Comparison of ENCODE assay signal across 22 cellular contexts in genomic region chr12:92045852-92046251, GRCh38.
DNase-seq lines count a peak whose midpoint lies in the region; ATAC-seq and TF ChIP-seq lines count a peak whose summit lies in the region.
"Had no signal": no experiment of that assay in that cellular context is flagged by ENCODE, and none has a peak within 500 bp of the region (broad histone marks: within the 10 kb centered on the region; RNA-seq: fewer than 3 reads in every experiment).

No MANE protein-coding gene starts in this region.

- peaks cover 45% of the 10 kb centered on the region for H3K4me1 ChIP-seq in CD4-positive, CD25-positive, alpha-beta regulatory T cell (ENCODE audit: control insufficient read depth, insufficient read depth, low read length, poor library complexity, severe bottlenecking)
- H3K4me1 ChIP-seq in testis: no peaks in the 10 kb centered on the region
- H3K4me1 ChIP-seq: neural progenitor cell had no signal

- TF ChIP-seq POLR2A in testis (IDR thresholded peaks at IDR 0.05): no peak

- peaks cover 0 to 13% (median 0%) of the 10 kb centered on the region in 7 donors for H3K9me3 Mint-ChIP-seq in CD4-positive, CD25-positive, alpha-beta regulatory T cell
- peaks cover 6% of the 10 kb centered on the region for H3K9me3 Mint-ChIP-seq in CD4-positive, alpha-beta T cell
- peaks cover 3% of the 10 kb centered on the region for H3K9me3 Mint-ChIP-seq in activated naive CD8-positive, alpha-beta T cell treated with anti-CD3 and anti-CD28 coated beads, Interleukin-2, amount 50 U/mL, for 24 hours

- no peak for TF ChIP-seq CTCF in CD4-positive, alpha-beta T cell (IDR thresholded peaks at IDR 0.05)
- no peak for TF ChIP-seq CTCF in testis (IDR thresholded peaks at IDR 0.05)

- H3K27me3 Mint-ChIP-seq in CD4-positive, CD25-positive, alpha-beta regulatory T cell: no peaks in the 10 kb centered on the region
- no peaks in the 10 kb centered on the region for H3K27me3 Mint-ChIP-seq in CD4-positive, alpha-beta T cell
- H3K27me3 Mint-ChIP-seq in activated naive CD8-positive, alpha-beta T cell treated with anti-CD3 and anti-CD28 coated beads, Interleukin-2, amount 50 U/mL, for 24 hours: no peaks in the 10 kb centered on the region

- H3K27me3 ChIP-seq in CD4-positive, CD25-positive, alpha-beta regulatory T cell (ENCODE audit: control insufficient read depth, insufficient read depth, low read length): no peaks in the 10 kb centered on the region
- H3K27me3 ChIP-seq in CD4-positive, alpha-beta T cell (ENCODE audit: control insufficient read depth, insufficient read depth, low read length): no peaks in the 10 kb centered on the region
- H3K27me3 ChIP-seq in testis: no peaks in the 10 kb centered on the region
- H3K27me3 ChIP-seq: neural progenitor cell, SJCRH30, tibial nerve had no signal

- no peaks in the 10 kb centered on the region for H3K36me3 ChIP-seq in CD4-positive, CD25-positive, alpha-beta regulatory T cell (ENCODE audit: control insufficient read depth, insufficient read depth, low read length)
- H3K36me3 ChIP-seq in testis (ENCODE audit: low read depth, missing control alignments): no peaks in the 10 kb centered on the region
- H3K36me3 ChIP-seq: neural progenitor cell, SJCRH30, tibial nerve had no signal

- peak overlapping the region; percentile 73 to 82 (median 76) for H3K4me3 Mint-ChIP-seq in CD4-positive, CD25-positive, alpha-beta regulatory T cell
- peak overlapping the region; percentile 18 for H3K4me3 Mint-ChIP-seq in CD4-positive, alpha-beta T cell
- no peak overlapping the region for H3K4me3 Mint-ChIP-seq in activated naive CD8-positive, alpha-beta T cell treated with anti-CD3 and anti-CD28 coated beads, Interleukin-2, amount 50 U/mL, for 24 hours
- H3K4me3 Mint-ChIP-seq: neural progenitor cell had no signal

- DNase-seq in CD4-positive, CD25-positive, alpha-beta regulatory T cell: no peak
- no peak for DNase-seq in CD4-positive, alpha-beta T cell
- DNase-seq in activated naive CD8-positive, alpha-beta T cell treated with anti-CD3 and anti-CD28 coated beads, Interleukin-2, amount 50 U/mL, for 24 hours: no peak
- DNase-seq in NCI-H774 (lab: John Stamatoyannopoulos, UW) (no peak), testis (no peak), NCI-H446 treated with DMSO at 0.1 percent for 48 hours (lab: John Stamatoyannopoulos, UW) (no peak)
- DNase-seq: activated CD4-positive, alpha-beta T cell treated with anti-CD3 and anti-CD28 coated beads for 4 hours; effector CD4-positive, alpha-beta T cell; foreskin melanocyte; Karpas-422; mammary epithelial cell; NCI-H1694; NCI-H2171; NCI-H524; NK-92 treated with Interleukin-12 subunit alpha and Interleukin-12 subunit beta, amount 100 ng/mL, for 24 hours; right cardiac atrium; SJCRH30; stimulated activated CD4-positive, alpha-beta T cell treated with anti-CD3 and anti-CD28 coated beads, Interleukin-4, amount 100 ng/mL, for 1 hour; stimulated activated naive CD4-positive, alpha-beta T cell treated with Interleukin-2 at 50 U/mL for 16 hours had no signal

- no peaks in the 10 kb centered on the region for H3K9me3 ChIP-seq in CD4-positive, CD25-positive, alpha-beta regulatory T cell (ENCODE audit: control insufficient read depth in 2 of 2, low read length in 2 of 2)
- H3K9me3 ChIP-seq in CD4-positive, alpha-beta T cell (ENCODE audit: control insufficient read depth, low read length): no peaks in the 10 kb centered on the region
- no peaks in the 10 kb centered on the region for H3K9me3 ChIP-seq in testis
- H3K9me3 ChIP-seq: SJCRH30, tibial nerve had no signal

- H3K27ac ChIP-seq in CD4-positive, CD25-positive, alpha-beta regulatory T cell (ENCODE audit: insufficient read depth, low read length, poor library complexity, severe bottlenecking): peak overlapping the region; percentile 61
- no peak overlapping the region for H3K27ac ChIP-seq in CD4-positive, alpha-beta T cell (ENCODE audit: low read depth, low read length)
- no peak overlapping the region for H3K27ac ChIP-seq in testis
- H3K27ac ChIP-seq: neural progenitor cell, SJCRH30, tibial nerve had no signal

- POLR2A ChIA-PET in CD4-positive, alpha-beta T cell (lab: Charles Lee): interaction anchor here (1.1 to 2.2 kb wide), 4 partner anchors 14 to 100 kb away, joined by 3 to 7 read pairs (median 4); partner anchors contain the start of gene BTG1

- intact Hi-C loops in CD4-positive, alpha-beta T cell (cut with DNase I, micrococcal nuclease): no loop called here
- intact Hi-C loops in testis (cut with DNase I; ENCODE audit: low total_unique reads): no loop called here

- CTCF ChIA-PET in CD4-positive, alpha-beta T cell (lab: Charles Lee): interaction anchor here (0.6 kb wide), 1 partner anchor 1438 kb away, joined by 3 read pairs; no protein-coding TSS in a partner anchor

- peaks cover 46 to 94% (median 76%) of the 10 kb centered on the region in 4 donors for H3K4me1 Mint-ChIP-seq in CD4-positive, CD25-positive, alpha-beta regulatory T cell
- H3K4me1 Mint-ChIP-seq in CD4-positive, alpha-beta T cell (ENCODE audit: low read depth): peaks cover 77% of the 10 kb centered on the region
- peaks cover 79% of the 10 kb centered on the region for H3K4me1 Mint-ChIP-seq in activated naive CD8-positive, alpha-beta T cell treated with anti-CD3 and anti-CD28 coated beads, Interleukin-2, amount 50 U/mL, for 24 hours

- peaks cover 14% of the 10 kb centered on the region for H3K36me3 Mint-ChIP-seq in CD4-positive, CD25-positive, alpha-beta regulatory T cell
- H3K36me3 Mint-ChIP-seq in CD4-positive, alpha-beta T cell (ENCODE audit: low read depth): peaks cover 23% of the 10 kb centered on the region
- H3K36me3 Mint-ChIP-seq in activated naive CD8-positive, alpha-beta T cell treated with anti-CD3 and anti-CD28 coated beads, Interleukin-2, amount 50 U/mL, for 24 hours (ENCODE audit: low read depth): peaks cover 4% of the 10 kb centered on the region
- H3K36me3 Mint-ChIP-seq: neural progenitor cell had no signal

- WGBS in testis, 2 donors: 92 to 96% methylated on average over 2 of the region's 2 CpGs

- peak overlapping the region; percentile 89 to 97 (median 92) for H3K27ac Mint-ChIP-seq in CD4-positive, CD25-positive, alpha-beta regulatory T cell
- peak overlapping the region; percentile 84 for H3K27ac Mint-ChIP-seq in CD4-positive, alpha-beta T cell
- peak overlapping the region; percentile 65 for H3K27ac Mint-ChIP-seq in activated naive CD8-positive, alpha-beta T cell treated with anti-CD3 and anti-CD28 coated beads, Interleukin-2, amount 50 U/mL, for 24 hours
- H3K27ac Mint-ChIP-seq: neural progenitor cell had no signal

- ATAC-seq in CD4-positive, CD25-positive, alpha-beta regulatory T cell (ENCODE audit: low read depth in 2 of 2): no peak
- no peak for ATAC-seq in CD4-positive, alpha-beta T cell (ENCODE audit: poor library complexity)
- ATAC-seq in HG02884 (IDR thresholded peaks at IDR 0.05; ENCODE audit: unreplicated experiment): peak; percentile 28
- peak; percentile 30 for ATAC-seq in activated naive CD8-positive, alpha-beta T cell treated with anti-CD3 and anti-CD28 coated beads, Interleukin-2, amount 50 U/mL, for 24 hours
- ATAC-seq: right cardiac atrium had no signal

- H3K4me3 ChIP-seq in CD4-positive, CD25-positive, alpha-beta regulatory T cell (ENCODE audit: low read depth, low read length): peak overlapping the region; percentile 82
- H3K4me3 ChIP-seq in testis: no peak overlapping the region
- H3K4me3 ChIP-seq: neural progenitor cell, SJCRH30, tibial nerve had no signal

Comparison
In these comparisons a context has a peak if more than half of its experiments do, and no peak if none do; other contexts are left out.
1. ATAC-seq: peak in HG02884 (single experiment) and activated naive CD8-positive, alpha-beta T cell treated with anti-CD3 and anti-CD28 coated beads, Interleukin-2, amount 50 U/mL, for 24 hours (single experiment); none in CD4-positive, CD25-positive, alpha-beta regulatory T cell (0 of 2) and CD4-positive, alpha-beta T cell (single experiment).
2. Peak in every context shown above with its lines, with median percentiles within 50 percentile points of each other: H3K27ac Mint-ChIP-seq.